26 cellular contexts compared by ENCODE assay signal in genomic region chr6:1705183-1705582, GRCh38.
"Had no signal": no experiment of that assay in that cellular context is flagged by ENCODE, and none has a peak within 500 bp of the region (broad histone marks: within the 10 kb centered on the region; RNA-seq: fewer than 3 reads in every experiment).

No MANE protein-coding gene starts in this region.

- H3K4me1 Mint-ChIP-seq: memory B cell; stimulated activated naive CD8-positive, alpha-beta T cell treated with anti-CD3 and anti-CD28 coated beads, Interleukin-15, amount 100 ng/mL, for 72 hours had no signal

- H3K4me3 Mint-ChIP-seq: memory B cell; natural killer cell; stimulated activated naive CD8-positive, alpha-beta T cell treated with anti-CD3 and anti-CD28 coated beads, Interleukin-15, amount 100 ng/mL, for 72 hours; type B pancreatic cell had no signal

- H3K4me3 ChIP-seq: coronary artery, esophagus muscularis mucosa, heart right ventricle, lower lobe of right lung, pancreas, smooth muscle cell, suprapubic skin, tibial artery had no signal

- H3K27ac Mint-ChIP-seq: memory B cell; natural killer cell; progenitor cell of endocrine pancreas; stimulated activated naive CD8-positive, alpha-beta T cell treated with anti-CD3 and anti-CD28 coated beads, Interleukin-15, amount 100 ng/mL, for 72 hours; type B pancreatic cell had no signal

- H3K27me3 ChIP-seq: esophagus muscularis mucosa, heart right ventricle, neutrophil, pancreas, suprapubic skin, tibial artery had no signal

- ATAC-seq: heart right ventricle; left ventricle myocardium superior; lower lobe of right lung; natural killer cell; pancreas; sciatic nerve; stimulated activated naive CD8-positive, alpha-beta T cell treated with anti-CD3 and anti-CD28 coated beads, Interleukin-15, amount 100 ng/mL, for 72 hours had no signal

- H3K9me3 ChIP-seq: esophagus muscularis mucosa, heart right ventricle, lower lobe of right lung, neutrophil, pancreas, suprapubic skin, tibial artery had no signal

- H3K4me1 ChIP-seq: lower lobe of right lung, pancreas had no signal

- H3K9me3 Mint-ChIP-seq: memory B cell; natural killer cell; stimulated activated naive CD8-positive, alpha-beta T cell treated with anti-CD3 and anti-CD28 coated beads, Interleukin-15, amount 100 ng/mL, for 72 hours; type B pancreatic cell had no signal

- H3K36me3 Mint-ChIP-seq: natural killer cell, type B pancreatic cell had no signal

- H3K4me2 ChIP-seq: smooth muscle cell had no signal

- H3K27ac ChIP-seq: esophagus muscularis mucosa, heart right ventricle, lower lobe of right lung, neutrophil, pancreas, suprapubic skin had no signal

- H3K36me3 ChIP-seq: esophagus muscularis mucosa, heart right ventricle, lower lobe of right lung, neutrophil, pancreas, suprapubic skin, tibial artery had no signal

- H3K27me3 Mint-ChIP-seq: memory B cell; stimulated activated naive CD8-positive, alpha-beta T cell treated with anti-CD3 and anti-CD28 coated beads, Interleukin-15, amount 100 ng/mL, for 72 hours had no signal

- DNase-seq: dermis blood vessel endothelial cell; effector memory CD4-positive, alpha-beta T cell; foreskin melanocyte; glutamatergic neuron; heart right ventricle; hippocampal formation; left ventricle myocardium superior; lower lobe of right lung; natural killer cell; pancreas; stimulated activated CD4-positive, alpha-beta T cell treated with anti-CD3 and anti-CD28 coated beads, Interleukin-12 subunit alpha, Interleukin-12 subunit beta, amount 100 ng/mL, for 4 hours; stimulated activated CD4-positive, alpha-beta T cell treated with anti-CD3 and anti-CD28 coated beads, Interleukin-1b, Interleukin-23, amount 100 ng/mL, for 48 hours; stimulated activated CD4-positive, alpha-beta T cell treated with anti-CD3 and anti-CD28 coated beads, Interleukin-4, amount 100 ng/mL, for 1 hour; stimulated activated CD8-positive, alpha-beta memory T cell treated with anti-CD3 and anti-CD28 coated beads, Interleukin-4, amount 100 ng/mL, for 48 hours; stimulated activated naive CD4-positive, alpha-beta T cell; stimulated activated naive CD8-positive, alpha-beta T cell treated with anti-CD3 and anti-CD28 coated beads, Interleukin-15, amount 100 ng/mL, for 72 hours; tibial artery had no signal
